1 cellular context compared by ENCODE assay signal in the genomic region with DNA sequence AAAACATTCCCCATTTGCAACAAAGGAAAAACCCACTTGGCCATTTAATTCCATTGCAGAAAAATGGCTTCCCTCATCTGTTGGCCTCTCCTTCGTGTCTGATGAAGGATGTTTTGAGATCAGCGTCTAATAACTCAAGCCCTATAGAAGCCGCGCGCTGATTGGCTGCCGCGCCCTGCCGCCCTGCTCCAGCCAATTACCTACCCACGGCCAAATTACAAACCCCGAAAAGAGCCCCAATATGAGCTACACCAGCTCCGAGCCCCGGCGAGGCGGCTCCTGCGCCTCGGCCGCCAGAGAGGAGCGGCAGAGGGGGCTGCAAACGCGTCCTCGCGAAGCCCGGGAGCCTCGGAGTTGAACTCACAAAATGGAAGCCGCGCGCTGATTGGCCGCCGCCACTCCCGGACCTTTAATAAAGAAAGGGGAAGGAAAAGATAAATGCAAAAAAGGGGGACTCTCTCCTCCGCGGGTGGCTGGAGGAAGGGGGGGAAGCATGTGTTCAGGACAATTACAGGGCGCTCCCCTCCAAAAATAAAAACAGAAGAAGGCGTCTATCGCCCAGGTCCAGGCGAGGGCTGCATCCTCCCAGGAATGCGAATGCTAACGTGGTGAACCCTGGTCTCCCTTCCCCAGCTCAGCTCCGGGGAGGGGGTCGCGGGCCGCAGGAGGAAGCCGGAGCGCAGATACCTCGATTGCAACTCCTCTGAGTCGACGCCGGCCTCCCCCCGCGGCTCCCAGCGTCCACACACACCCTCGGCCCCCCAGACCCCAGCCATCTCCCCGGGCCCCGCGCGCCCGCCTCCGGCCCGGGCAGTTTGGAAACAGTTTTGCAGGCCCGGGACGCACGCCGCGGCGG.
TF ChIP-seq lines count a peak whose summit lies in the region.

No MANE protein-coding gene starts in this region.

TF ChIP-seq in HEK293, 187 proteins besides CTCF, POLR2A, EP300 and RAD21 (continued from another document and continues in another):
- TF ChIP-seq, protein P1, sequence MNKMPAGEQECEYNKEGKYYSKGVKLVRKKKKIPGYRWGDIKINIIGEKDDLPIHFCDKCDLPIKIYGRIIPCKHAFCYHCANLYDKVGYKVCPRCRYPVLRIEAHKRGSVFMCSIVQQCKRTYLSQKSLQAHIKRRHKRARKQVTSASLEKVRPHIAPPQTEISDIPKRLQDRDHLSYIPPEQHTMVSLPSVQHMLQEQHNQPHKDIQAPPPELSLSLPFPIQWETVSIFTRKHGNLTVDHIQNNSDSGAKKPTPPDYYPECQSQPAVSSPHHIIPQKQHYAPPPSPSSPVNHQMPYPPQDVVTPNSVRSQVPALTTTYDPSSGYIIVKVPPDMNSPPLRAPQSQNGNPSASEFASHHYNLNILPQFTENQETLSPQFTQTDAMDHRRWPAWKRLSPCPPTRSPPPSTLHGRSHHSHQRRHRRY (tag by site-specific recombination; IDR thresholded peaks at IDR 0.05) = no peak
- TF ChIP-seq ZNF560 (tag by site-specific recombination; IDR thresholded peaks at IDR 0.05; ENCODE audit: borderline replicate concordance) = no peak
- TF ChIP-seq, protein P2, sequence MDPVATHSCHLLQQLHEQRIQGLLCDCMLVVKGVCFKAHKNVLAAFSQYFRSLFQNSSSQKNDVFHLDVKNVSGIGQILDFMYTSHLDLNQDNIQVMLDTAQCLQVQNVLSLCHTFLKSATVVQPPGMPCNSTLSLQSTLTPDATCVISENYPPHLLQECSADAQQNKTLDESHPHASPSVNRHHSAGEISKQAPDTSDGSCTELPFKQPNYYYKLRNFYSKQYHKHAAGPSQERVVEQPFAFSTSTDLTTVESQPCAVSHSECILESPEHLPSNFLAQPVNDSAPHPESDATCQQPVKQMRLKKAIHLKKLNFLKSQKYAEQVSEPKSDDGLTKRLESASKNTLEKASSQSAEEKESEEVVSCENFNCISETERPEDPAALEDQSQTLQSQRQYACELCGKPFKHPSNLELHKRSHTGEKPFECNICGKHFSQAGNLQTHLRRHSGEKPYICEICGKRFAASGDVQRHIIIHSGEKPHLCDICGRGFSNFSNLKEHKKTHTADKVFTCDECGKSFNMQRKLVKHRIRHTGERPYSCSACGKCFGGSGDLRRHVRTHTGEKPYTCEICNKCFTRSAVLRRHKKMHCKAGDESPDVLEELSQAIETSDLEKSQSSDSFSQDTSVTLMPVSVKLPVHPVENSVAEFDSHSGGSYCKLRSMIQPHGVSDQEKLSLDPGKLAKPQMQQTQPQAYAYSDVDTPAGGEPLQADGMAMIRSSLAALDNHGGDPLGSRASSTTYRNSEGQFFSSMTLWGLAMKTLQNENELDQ (tag by site-specific recombination; IDR thresholded peaks at IDR 0.05; ENCODE audit: low read depth) = no peak
- TF ChIP-seq, protein P3, sequence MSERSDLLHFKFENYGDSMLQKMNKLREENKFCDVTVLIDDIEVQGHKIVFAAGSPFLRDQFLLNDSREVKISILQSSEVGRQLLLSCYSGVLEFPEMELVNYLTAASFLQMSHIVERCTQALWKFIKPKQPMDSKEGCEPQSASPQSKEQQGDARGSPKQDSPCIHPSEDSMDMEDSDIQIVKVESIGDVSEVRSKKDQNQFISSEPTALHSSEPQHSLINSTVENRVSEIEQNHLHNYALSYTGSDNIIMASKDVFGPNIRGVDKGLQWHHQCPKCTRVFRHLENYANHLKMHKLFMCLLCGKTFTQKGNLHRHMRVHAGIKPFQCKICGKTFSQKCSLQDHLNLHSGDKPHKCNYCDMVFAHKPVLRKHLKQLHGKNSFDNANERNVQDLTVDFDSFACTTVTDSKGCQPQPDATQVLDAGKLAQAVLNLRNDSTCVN (tag by site-specific recombination; optimal IDR thresholded peaks at IDR 0.05) = peak; percentile 76
- peak; percentile 57 for TF ChIP-seq SCRT2 (tag by site-specific recombination; IDR thresholded peaks at IDR 0.05)
- TF ChIP-seq MYNN (tag by site-specific recombination; IDR thresholded peaks at IDR 0.05; ENCODE audit: borderline replicate concordance) = no peak; the same call in 1 of the 2 replicates
- TF ChIP-seq, protein P4, sequence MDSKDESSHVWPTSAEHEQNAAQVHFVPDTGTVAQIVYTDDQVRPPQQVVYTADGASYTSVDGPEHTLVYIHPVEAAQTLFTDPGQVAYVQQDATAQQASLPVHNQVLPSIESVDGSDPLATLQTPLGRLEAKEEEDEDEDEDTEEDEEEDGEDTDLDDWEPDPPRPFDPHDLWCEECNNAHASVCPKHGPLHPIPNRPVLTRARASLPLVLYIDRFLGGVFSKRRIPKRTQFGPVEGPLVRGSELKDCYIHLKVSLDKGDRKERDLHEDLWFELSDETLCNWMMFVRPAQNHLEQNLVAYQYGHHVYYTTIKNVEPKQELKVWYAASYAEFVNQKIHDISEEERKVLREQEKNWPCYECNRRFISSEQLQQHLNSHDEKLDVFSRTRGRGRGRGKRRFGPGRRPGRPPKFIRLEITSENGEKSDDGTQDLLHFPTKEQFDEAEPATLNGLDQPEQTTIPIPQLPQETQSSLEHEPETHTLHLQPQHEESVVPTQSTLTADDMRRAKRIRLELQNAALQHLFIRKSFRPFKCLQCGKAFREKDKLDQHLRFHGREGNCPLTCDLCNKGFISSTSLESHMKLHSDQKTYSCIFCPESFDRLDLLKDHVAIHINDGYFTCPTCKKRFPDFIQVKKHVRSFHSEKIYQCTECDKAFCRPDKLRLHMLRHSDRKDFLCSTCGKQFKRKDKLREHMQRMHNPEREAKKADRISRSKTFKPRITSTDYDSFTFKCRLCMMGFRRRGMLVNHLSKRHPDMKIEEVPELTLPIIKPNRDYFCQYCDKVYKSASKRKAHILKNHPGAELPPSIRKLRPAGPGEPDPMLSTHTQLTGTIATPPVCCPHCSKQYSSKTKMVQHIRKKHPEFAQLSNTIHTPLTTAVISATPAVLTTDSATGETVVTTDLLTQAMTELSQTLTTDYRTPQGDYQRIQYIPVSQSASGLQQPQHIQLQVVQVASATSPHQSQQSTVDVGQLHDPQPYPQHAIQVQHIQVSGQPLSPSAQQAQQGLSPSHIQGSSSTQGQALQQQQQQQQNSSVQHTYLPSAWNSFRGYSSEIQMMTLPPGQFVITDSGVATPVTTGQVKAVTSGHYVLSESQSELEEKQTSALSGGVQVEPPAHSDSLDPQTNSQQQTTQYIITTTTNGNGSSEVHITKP (tag by site-specific recombination; IDR thresholded peaks at IDR 0.05) = peak; percentile 98
- TF ChIP-seq TCF7L2 (IDR thresholded peaks at IDR 0.05; ENCODE audit: borderline replicate concordance, low read depth, low read length) = no peak
- TF ChIP-seq ZNF341 (tag by site-specific recombination; IDR thresholded peaks at IDR 0.05; ENCODE audit: low read depth) = peak; percentile 44; the same call in 1 of the 2 replicates
- TF ChIP-seq ZNF747 (tag by site-specific recombination; IDR thresholded peaks at IDR 0.05) = no peak
- TF ChIP-seq, protein P5, sequence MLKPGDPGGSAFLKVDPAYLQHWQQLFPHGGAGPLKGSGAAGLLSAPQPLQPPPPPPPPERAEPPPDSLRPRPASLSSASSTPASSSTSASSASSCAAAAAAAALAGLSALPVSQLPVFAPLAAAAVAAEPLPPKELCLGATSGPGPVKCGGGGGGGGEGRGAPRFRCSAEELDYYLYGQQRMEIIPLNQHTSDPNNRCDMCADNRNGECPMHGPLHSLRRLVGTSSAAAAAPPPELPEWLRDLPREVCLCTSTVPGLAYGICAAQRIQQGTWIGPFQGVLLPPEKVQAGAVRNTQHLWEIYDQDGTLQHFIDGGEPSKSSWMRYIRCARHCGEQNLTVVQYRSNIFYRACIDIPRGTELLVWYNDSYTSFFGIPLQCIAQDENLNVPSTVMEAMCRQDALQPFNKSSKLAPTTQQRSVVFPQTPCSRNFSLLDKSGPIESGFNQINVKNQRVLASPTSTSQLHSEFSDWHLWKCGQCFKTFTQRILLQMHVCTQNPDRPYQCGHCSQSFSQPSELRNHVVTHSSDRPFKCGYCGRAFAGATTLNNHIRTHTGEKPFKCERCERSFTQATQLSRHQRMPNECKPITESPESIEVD (tag by site-specific recombination; IDR thresholded peaks at IDR 0.05) = no peak
- TF ChIP-seq ZBTB20 (tag by site-specific recombination; IDR thresholded peaks at IDR 0.05) = peak; percentile 98
- no peak for TF ChIP-seq SP3 (tag by site-specific recombination; IDR thresholded peaks at IDR 0.05)
- no peak for TF ChIP-seq ZNF133 (tag by site-specific recombination; IDR thresholded peaks at IDR 0.05)
- TF ChIP-seq ZNF626 (tag by site-specific recombination; IDR thresholded peaks at IDR 0.05) = no peak
- TF ChIP-seq, protein P6, sequence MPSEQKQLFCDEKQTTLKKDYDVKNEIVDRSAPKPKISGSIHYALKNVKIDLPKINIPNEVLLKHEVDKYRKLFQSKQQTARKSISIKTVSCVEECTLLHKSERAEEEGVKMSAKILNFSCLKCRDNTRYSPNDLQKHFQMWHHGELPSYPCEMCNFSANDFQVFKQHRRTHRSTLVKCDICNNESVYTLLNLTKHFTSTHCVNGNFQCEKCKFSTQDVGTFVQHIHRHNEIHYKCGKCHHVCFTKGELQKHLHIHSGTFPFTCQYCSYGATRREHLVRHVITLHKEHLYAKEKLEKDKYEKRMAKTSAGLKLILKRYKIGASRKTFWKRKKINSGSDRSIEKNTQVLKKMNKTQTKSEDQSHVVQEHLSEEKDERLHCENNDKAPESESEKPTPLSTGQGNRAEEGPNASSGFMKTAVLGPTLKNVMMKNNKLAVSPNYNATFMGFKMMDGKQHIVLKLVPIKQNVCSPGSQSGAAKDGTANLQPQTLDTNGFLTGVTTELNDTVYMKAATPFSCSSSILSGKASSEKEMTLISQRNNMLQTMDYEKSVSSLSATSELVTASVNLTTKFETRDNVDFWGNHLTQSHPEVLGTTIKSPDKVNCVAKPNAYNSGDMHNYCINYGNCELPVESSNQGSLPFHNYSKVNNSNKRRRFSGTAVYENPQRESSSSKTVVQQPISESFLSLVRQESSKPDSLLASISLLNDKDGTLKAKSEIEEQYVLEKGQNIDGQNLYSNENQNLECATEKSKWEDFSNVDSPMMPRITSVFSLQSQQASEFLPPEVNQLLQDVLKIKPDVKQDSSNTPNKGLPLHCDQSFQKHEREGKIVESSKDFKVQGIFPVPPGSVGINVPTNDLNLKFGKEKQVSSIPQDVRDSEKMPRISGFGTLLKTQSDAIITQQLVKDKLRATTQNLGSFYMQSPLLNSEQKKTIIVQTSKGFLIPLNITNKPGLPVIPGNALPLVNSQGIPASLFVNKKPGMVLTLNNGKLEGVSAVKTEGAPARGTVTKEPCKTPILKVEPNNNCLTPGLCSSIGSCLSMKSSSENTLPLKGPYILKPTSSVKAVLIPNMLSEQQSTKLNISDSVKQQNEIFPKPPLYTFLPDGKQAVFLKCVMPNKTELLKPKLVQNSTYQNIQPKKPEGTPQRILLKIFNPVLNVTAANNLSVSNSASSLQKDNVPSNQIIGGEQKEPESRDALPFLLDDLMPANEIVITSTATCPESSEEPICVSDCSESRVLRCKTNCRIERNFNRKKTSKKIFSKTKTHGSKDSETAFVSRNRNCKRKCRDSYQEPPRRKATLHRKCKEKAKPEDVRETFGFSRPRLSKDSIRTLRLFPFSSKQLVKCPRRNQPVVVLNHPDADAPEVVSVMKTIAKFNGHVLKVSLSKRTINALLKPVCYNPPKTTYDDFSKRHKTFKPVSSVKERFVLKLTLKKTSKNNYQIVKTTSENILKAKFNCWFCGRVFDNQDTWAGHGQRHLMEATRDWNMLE (tag by site-specific recombination; conservative IDR thresholded peaks at IDR 0.05; ENCODE audit: low read depth) = no peak
- no peak for TF ChIP-seq ZNF37A (tag by site-specific recombination; IDR thresholded peaks at IDR 0.05)
- no peak for TF ChIP-seq ZNF544 (tag by site-specific recombination; IDR thresholded peaks at IDR 0.05)
- TF ChIP-seq, protein P7, sequence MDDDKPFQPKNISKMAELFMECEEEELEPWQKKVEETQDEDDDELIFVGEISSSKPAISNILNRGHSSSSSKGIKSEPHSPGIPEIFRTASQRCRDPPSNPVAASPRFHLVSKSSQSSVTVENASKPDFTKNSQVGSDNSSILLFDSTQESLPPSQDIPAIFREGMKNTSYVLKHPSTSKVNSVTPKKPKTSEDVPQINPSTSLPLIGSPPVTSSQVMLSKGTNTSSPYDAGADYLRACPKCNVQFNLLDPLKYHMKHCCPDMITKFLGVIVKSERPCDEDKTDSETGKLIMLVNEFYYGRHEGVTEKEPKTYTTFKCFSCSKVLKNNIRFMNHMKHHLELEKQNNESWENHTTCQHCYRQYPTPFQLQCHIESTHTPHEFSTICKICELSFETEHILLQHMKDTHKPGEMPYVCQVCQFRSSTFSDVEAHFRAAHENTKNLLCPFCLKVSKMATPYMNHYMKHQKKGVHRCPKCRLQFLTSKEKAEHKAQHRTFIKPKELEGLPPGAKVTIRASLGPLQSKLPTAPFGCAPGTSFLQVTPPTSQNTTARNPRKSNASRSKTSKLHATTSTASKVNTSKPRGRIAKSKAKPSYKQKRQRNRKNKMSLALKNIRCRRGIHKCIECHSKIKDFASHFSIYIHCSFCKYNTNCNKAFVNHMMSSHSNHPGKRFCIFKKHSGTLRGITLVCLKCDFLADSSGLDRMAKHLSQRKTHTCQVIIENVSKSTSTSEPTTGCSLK (tag by site-specific recombination; IDR thresholded peaks at IDR 0.05) = no peak
- no peak for TF ChIP-seq ZNF174 (tag by site-specific recombination; IDR thresholded peaks at IDR 0.05)
- peak; percentile 76; the same call in 1 of the 2 replicates for TF ChIP-seq ZNF660 (tag by site-specific recombination; IDR thresholded peaks at IDR 0.05)
- TF ChIP-seq ZNF169 (tag by site-specific recombination; IDR thresholded peaks at IDR 0.05) = no peak
- no peak for TF ChIP-seq ZNF132 (tag by site-specific recombination; IDR thresholded peaks at IDR 0.05; ENCODE audit: borderline replicate concordance)
- TF ChIP-seq, protein P8, sequence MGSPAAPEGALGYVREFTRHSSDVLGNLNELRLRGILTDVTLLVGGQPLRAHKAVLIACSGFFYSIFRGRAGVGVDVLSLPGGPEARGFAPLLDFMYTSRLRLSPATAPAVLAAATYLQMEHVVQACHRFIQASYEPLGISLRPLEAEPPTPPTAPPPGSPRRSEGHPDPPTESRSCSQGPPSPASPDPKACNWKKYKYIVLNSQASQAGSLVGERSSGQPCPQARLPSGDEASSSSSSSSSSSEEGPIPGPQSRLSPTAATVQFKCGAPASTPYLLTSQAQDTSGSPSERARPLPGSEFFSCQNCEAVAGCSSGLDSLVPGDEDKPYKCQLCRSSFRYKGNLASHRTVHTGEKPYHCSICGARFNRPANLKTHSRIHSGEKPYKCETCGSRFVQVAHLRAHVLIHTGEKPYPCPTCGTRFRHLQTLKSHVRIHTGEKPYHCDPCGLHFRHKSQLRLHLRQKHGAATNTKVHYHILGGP (tag by site-specific recombination; IDR thresholded peaks at IDR 0.05) = no peak
- no peak; the same call in 1 of the 2 replicates for TF ChIP-seq ZSCAN30 (tag by site-specific recombination; IDR thresholded peaks at IDR 0.05)
- TF ChIP-seq, protein P9, sequence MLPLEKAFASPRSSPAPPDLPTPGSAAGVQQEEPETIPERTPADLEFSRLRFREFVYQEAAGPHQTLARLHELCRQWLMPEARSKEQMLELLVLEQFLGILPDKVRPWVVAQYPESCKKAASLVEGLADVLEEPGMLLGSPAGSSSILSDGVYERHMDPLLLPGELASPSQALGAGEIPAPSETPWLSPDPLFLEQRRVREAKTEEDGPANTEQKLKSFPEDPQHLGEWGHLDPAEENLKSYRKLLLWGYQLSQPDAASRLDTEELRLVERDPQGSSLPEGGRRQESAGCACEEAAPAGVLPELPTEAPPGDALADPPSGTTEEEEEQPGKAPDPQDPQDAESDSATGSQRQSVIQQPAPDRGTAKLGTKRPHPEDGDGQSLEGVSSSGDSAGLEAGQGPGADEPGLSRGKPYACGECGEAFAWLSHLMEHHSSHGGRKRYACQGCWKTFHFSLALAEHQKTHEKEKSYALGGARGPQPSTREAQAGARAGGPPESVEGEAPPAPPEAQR (tag by site-specific recombination; IDR thresholded peaks at IDR 0.05) = no peak
- TF ChIP-seq ZNF768 (tag by site-specific recombination; IDR thresholded peaks at IDR 0.05) = no peak
- no peak for TF ChIP-seq ZNF223 (tag by site-specific recombination; IDR thresholded peaks at IDR 0.05)
- peak; percentile 65 for TF ChIP-seq WT1 (tag by site-specific recombination; IDR thresholded peaks at IDR 0.05)
- peak; percentile 60 for TF ChIP-seq ZNF366 (tag by site-specific recombination; conservative IDR thresholded peaks at IDR 0.05)
